In genomic region chr4:8010618-8011017, GRCh38 we compare ENCODE assay signal across 9 cellular contexts.
DNase-seq lines count a peak whose midpoint lies in the region; ATAC-seq and TF ChIP-seq lines count a peak whose summit lies in the region.
"Had no signal": no experiment of that assay in that cellular context is flagged by ENCODE, and none has a peak within 500 bp of the region (broad histone marks: within the 10 kb centered on the region; RNA-seq: fewer than 3 reads in every experiment).

No MANE protein-coding gene starts in this region.

- no peak overlapping the region for H3K4me3 ChIP-seq in neural progenitor cell
- H3K4me3 ChIP-seq in Caco-2 (ENCODE audit: low read depth, low read length) = no peak overlapping the region
- H3K4me3 ChIP-seq: SK-N-MC had no signal

- CTCF ChIA-PET in Caco-2 (lab: Charles Lee) = no interaction called here

- TF ChIP-seq CTCF in neural progenitor cell (IDR thresholded peaks at IDR 0.05) (no peak), Caco-2 (IDR thresholded peaks at IDR 0.05; ENCODE audit: insufficient read depth in 1 of 2, low read depth in 1 of 2, low read length in 1 of 2, severe bottlenecking in 1 of 2, unreplicated experiment in 1 of 2) (no peak)

- no peaks in the 10 kb centered on the region for H3F3A ChIP-seq in neural progenitor cell (ENCODE audit: low read depth)

- H3K27ac Mint-ChIP-seq in neural progenitor cell = peak overlapping the region; percentile 98
- H3K27ac Mint-ChIP-seq in Caco-2 (ENCODE audit: unreplicated experiment) = no peak overlapping the region

- no peaks in the 10 kb centered on the region for H4K20me1 ChIP-seq in neural progenitor cell (ENCODE audit: low read depth)

- H3K36me3 ChIP-seq in neural progenitor cell (no peaks in the 10 kb centered on the region), Caco-2 (ENCODE audit: control insufficient read depth, insufficient read depth, low read length) (no peaks in the 10 kb centered on the region)

- no peaks in the 10 kb centered on the region for H3K79me2 ChIP-seq in neural progenitor cell (ENCODE audit: low read depth)

- no peak for ATAC-seq in GM18519 (IDR thresholded peaks at IDR 0.05; ENCODE audit: low FRiP score, unreplicated experiment)

- peaks cover 43% of the 10 kb centered on the region for H3K4me1 Mint-ChIP-seq in neural progenitor cell
- no peaks in the 10 kb centered on the region for H3K4me1 Mint-ChIP-seq in Caco-2 (ENCODE audit: low read depth, unreplicated experiment)

- DNase-seq in DMS53 (lab: John Stamatoyannopoulos, UW) = peak; percentile 100
- DNase-seq in NCI-H2171 treated with DMSO at 0.1 percent for 48 hours (lab: John Stamatoyannopoulos, UW) = peak; percentile 78
- DNase-seq in neural progenitor cell (ENCODE audit: low spot score) = peak; percentile 71
- no peak for DNase-seq in Caco-2
- no peak for DNase-seq in 8988T
- no peak for DNase-seq in mesenteric fat pad (ENCODE audit: low spot score)

- no peak overlapping the region for H3K9ac ChIP-seq in neural progenitor cell

- H3K27me3 ChIP-seq in neural progenitor cell = no peaks in the 10 kb centered on the region
- no peaks in the 10 kb centered on the region for H3K27me3 ChIP-seq in Caco-2 (replicated peaks; ENCODE audit: control insufficient read depth, insufficient read depth, low read length)

- H3K4me3 Mint-ChIP-seq in neural progenitor cell (peak overlapping the region; percentile 73), Caco-2 (ENCODE audit: unreplicated experiment) (no peak overlapping the region)

- H3K4me1 ChIP-seq in neural progenitor cell (peaks cover 11% of the 10 kb centered on the region), Caco-2 (no peaks in the 10 kb centered on the region)

- POLR2A ChIA-PET in Caco-2 (lab: Charles Lee) = no interaction called here

- H3K27ac ChIP-seq in cingulate gyrus (ENCODE audit: low read depth, low read length) (peak overlapping the region; percentile 7), neural progenitor cell (no peak overlapping the region)
- H3K27ac ChIP-seq: SK-N-MC had no signal

- no peak overlapping the region for H2AFZ ChIP-seq in neural progenitor cell (replicated peaks)

- no TSS peak for BruUV-seq in Caco-2 (replicated peaks; lab: Mats Ljungman, UMichigan)

- H3K27me3 Mint-ChIP-seq in neural progenitor cell (ENCODE audit: insufficient read depth, low read depth) (peaks cover 8% of the 10 kb centered on the region), Caco-2 (ENCODE audit: insufficient read depth, unreplicated experiment) (no peaks in the 10 kb centered on the region)

- peak overlapping the region; percentile 32 for H3K4me2 ChIP-seq in neural progenitor cell

- intact Hi-C loops in Caco-2 (cut with micrococcal nuclease; ENCODE audit: unreplicated experiment) = no loop called here

- no peaks in the 10 kb centered on the region for H3K9me3 Mint-ChIP-seq in neural progenitor cell
- no peaks in the 10 kb centered on the region for H3K9me3 Mint-ChIP-seq in Caco-2 (ENCODE audit: unreplicated experiment)

- H3K9me3 ChIP-seq in neural progenitor cell (ENCODE audit: low read depth) = no peaks in the 10 kb centered on the region
- H3K9me3 ChIP-seq in Caco-2 = no peaks in the 10 kb centered on the region

- H3K36me3 Mint-ChIP-seq in neural progenitor cell (no peaks in the 10 kb centered on the region), Caco-2 (ENCODE audit: insufficient read depth, unreplicated experiment) (no peaks in the 10 kb centered on the region)

Comparison
In these comparisons a context has a peak if more than half of its experiments do, and no peak if none do; other contexts are left out.
1. DNase-seq: peak in DMS53 (single experiment), NCI-H2171 treated with DMSO at 0.1 percent for 48 hours (single experiment) and neural progenitor cell (single experiment); none in Caco-2 (0 of 2), 8988T (single experiment) and mesenteric fat pad (single experiment).